13 cellular contexts compared by ENCODE assay signal in genomic region chr15:70526974-70527325, GRCh38.
DNase-seq lines count a peak whose midpoint lies in the region; ATAC-seq and TF ChIP-seq lines count a peak whose summit lies in the region.
"Had no signal": no experiment of that assay in that cellular context is flagged by ENCODE, and none has a peak within 500 bp of the region (broad histone marks: within the 10 kb centered on the region; RNA-seq: fewer than 3 reads in every experiment).

No MANE protein-coding gene starts in this region.

- H3K4me3 ChIP-seq in mammary epithelial cell (replicated peaks in 1 of 3; ENCODE audit: insufficient read depth in 1 of 3, low read depth in 2 of 3, low read length in 3 of 3) (no peak overlapping the region), sigmoid colon (peak overlapping the region; percentile 8 to 37 (median 26))
- H3K4me3 ChIP-seq: gastroesophageal sphincter, thyroid gland had no signal

- TF ChIP-seq POLR2A in sigmoid colon (IDR thresholded peaks at IDR 0.05): no peak

- no TSS peak for BruUV-seq in mammary epithelial cell (replicated peaks; lab: Mats Ljungman, UMichigan)

- peaks cover 3% of the 10 kb centered on the region for H4K20me1 ChIP-seq in mammary epithelial cell (ENCODE audit: insufficient read depth, low read length)

- ATAC-seq in HG02885 (IDR thresholded peaks at IDR 0.05; ENCODE audit: poor library complexity, unreplicated experiment): no peak
- ATAC-seq in HG02870 (IDR thresholded peaks at IDR 0.05; ENCODE audit: unreplicated experiment): no peak
- ATAC-seq: gastroesophageal sphincter, left cardiac atrium had no signal

- 58% methylated on average over 6 of the region's 6 CpGs for WGBS in mammary epithelial cell (ENCODE audit: low coverage, missing lambda C conversion rate)
- 46 to 73% methylated on average over 6 of the region's 6 CpGs for WGBS in sigmoid colon, 2 donors

- DNase-seq in COR-L47 (lab: John Stamatoyannopoulos, UW) (peak; percentile 36), NCI-H128 (lab: John Stamatoyannopoulos, UW; ENCODE audit: unreplicated experiment) (peak; percentile 41), mammary epithelial cell (no peak), sigmoid colon (no peak), glomerular visceral epithelial cell (ENCODE audit: extremely low spot score) (no peak)
- no peak for DNase-seq in activated CD4-positive, CD25-positive, alpha-beta regulatory T cell (lab: John Stamatoyannopoulos, UW)
- DNase-seq: effector CD4-positive, alpha-beta T cell; left cardiac atrium; thyroid gland had no signal

- H3K36me3 ChIP-seq in mammary epithelial cell (ENCODE audit: insufficient read depth, low read length) (no peaks in the 10 kb centered on the region), sigmoid colon (no peaks in the 10 kb centered on the region)
- H3K36me3 ChIP-seq: gastroesophageal sphincter, thyroid gland had no signal

- in situ Hi-C loops in mammary epithelial cell (cut with MboI; ENCODE audit: low sequenced_read_pairs in 2 of 2): no loop called here

- H3K4me1 ChIP-seq in mammary epithelial cell (ENCODE audit: insufficient read depth, low read length): peaks cover 15% of the 10 kb centered on the region
- peaks cover 0 to 14% (median 11%) of the 10 kb centered on the region in 4 donors for H3K4me1 ChIP-seq in sigmoid colon
- H3K4me1 ChIP-seq: gastroesophageal sphincter had no signal

- no peaks in the 10 kb centered on the region for H3K79me2 ChIP-seq in mammary epithelial cell (ENCODE audit: insufficient read depth, low read length)

- dilution Hi-C loops in mammary epithelial cell (cut with HindIII; ENCODE audit: low sequenced_read_pairs): no loop called here

- no peaks in the 10 kb centered on the region for H3K9me3 ChIP-seq in mammary epithelial cell (replicated peaks; ENCODE audit: insufficient read depth, low read length)
- H3K9me3 ChIP-seq in sigmoid colon: no peaks in the 10 kb centered on the region
- H3K9me3 ChIP-seq: gastroesophageal sphincter, thyroid gland had no signal

- H3K27me3 ChIP-seq in mammary epithelial cell (ENCODE audit: insufficient read depth, low read length) (peaks cover 26% of the 10 kb centered on the region), sigmoid colon (no peaks in the 10 kb centered on the region)
- H3K27me3 ChIP-seq: gastroesophageal sphincter, thyroid gland had no signal

- no peak overlapping the region for H2AFZ ChIP-seq in mammary epithelial cell (ENCODE audit: low read depth, low read length)

- H3K27ac ChIP-seq in mammary epithelial cell (ENCODE audit: insufficient read depth, low read depth, low read length): no peak overlapping the region
- no peak overlapping the region for H3K27ac ChIP-seq in sigmoid colon
- H3K27ac ChIP-seq: gastroesophageal sphincter, skin epidermis, thyroid gland had no signal

- TF ChIP-seq CTCF in mammary epithelial cell (conservative IDR thresholded peaks at IDR 0.05 in 1 of 2, IDR thresholded peaks at IDR 0.05 in 1 of 2; ENCODE audit: extremely low read depth in 1 of 2, insufficient read depth in 1 of 2, low read depth in 1 of 2, low read length in 2 of 2): no peak
- TF ChIP-seq CTCF in sigmoid colon (IDR thresholded peaks at IDR 0.05): no peak

- no peak for TF ChIP-seq EP300 in sigmoid colon (IDR thresholded peaks at IDR 0.05)

- no peak overlapping the region for H3K9ac ChIP-seq in mammary epithelial cell (ENCODE audit: insufficient read depth, low read length)

- intact Hi-C loops in mammary epithelial cell (cut with micrococcal nuclease): no loop called here
- intact Hi-C loops in sigmoid colon (cut with DNase I): no loop called here

- CTCF ChIA-PET in mammary epithelial cell (lab: Charles Lee; ENCODE audit: low non-redundant PET): interaction anchor here (0.9 kb wide), 1 partner anchor 42 kb away, joined by 3 read pairs; no protein-coding TSS in a partner anchor

- peak overlapping the region; percentile 70 for H3K4me2 ChIP-seq in mammary epithelial cell (ENCODE audit: insufficient read depth, low read depth, low read length)

Comparison
In these comparisons a context has a peak if more than half of its experiments do, and no peak if none do; other contexts are left out.
1. DNase-seq: peak in COR-L47 (single experiment) and NCI-H128 (single experiment); none in mammary epithelial cell (single experiment), sigmoid colon (single experiment), glomerular visceral epithelial cell (single experiment) and activated CD4-positive, CD25-positive, alpha-beta regulatory T cell (0 of 4).
2. H3K4me3 ChIP-seq: peak in sigmoid colon (4 of 4); none in mammary epithelial cell (0 of 3).